9 cellular contexts compared by ENCODE assay signal in the genomic region with DNA sequence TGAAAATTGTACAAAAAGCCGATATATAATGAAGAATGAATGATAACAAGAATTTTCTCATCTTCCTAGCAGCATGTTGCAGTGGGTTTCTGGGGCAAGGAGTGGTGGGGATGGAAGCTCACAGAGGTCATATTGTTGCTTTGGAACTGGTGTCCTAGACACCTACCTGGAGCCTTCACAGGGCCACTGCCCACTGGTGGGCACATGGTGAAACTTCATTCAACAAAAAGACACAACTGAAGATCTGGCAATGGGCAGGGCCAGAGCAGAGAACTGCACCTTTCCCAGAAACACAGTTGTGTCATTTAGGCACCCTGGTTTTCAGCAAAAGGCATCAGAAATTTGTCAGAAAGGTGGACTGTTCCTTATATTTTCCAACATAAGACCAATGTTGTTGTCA.
DNase-seq lines count a peak whose midpoint lies in the region; ATAC-seq and TF ChIP-seq lines count a peak whose summit lies in the region.
"Had no signal": no experiment of that assay in that cellular context is flagged by ENCODE, and none has a peak within 500 bp of the region (broad histone marks: within the 10 kb centered on the region; RNA-seq: fewer than 3 reads in every experiment).

No MANE protein-coding gene starts in this region.

- ATAC-seq in psoas muscle (peak; percentile 37 to 68 (median 58)), HG02885 (IDR thresholded peaks at IDR 0.05; ENCODE audit: poor library complexity, unreplicated experiment) (no peak)

- TF ChIP-seq CTCF in choroid plexus epithelial cell (conservative IDR thresholded peaks at IDR 0.05; ENCODE audit: low read depth, low read length) (peak; percentile 59), psoas muscle (IDR thresholded peaks at IDR 0.05) (peak; percentile 20), RWPE1 (conservative IDR thresholded peaks at IDR 0.05; ENCODE audit: low read depth) (no peak; the same call in 1 of the 2 replicates)

- POLR2A ChIA-PET in RWPE1 (lab: Yijun Ruan, JAX; ENCODE audit: low non-redundant PET), result no interaction called here

- H3K36me3 ChIP-seq in psoas muscle (ENCODE audit: insufficient read depth in 1 of 2, low read depth in 1 of 2), result no peaks in the 10 kb centered on the region
- H3K36me3 ChIP-seq: BLaER1 had no signal

- DNase-seq in NCI-H2171 treated with DMSO at 0.1 percent for 48 hours (lab: John Stamatoyannopoulos, UW) (peak; percentile 12), NCI-H2171 (lab: John Stamatoyannopoulos, UW) (no peak), NAMALWA (ENCODE audit: low spot score) (peak; percentile 46), choroid plexus epithelial cell (ENCODE audit: low read depth) (peak; percentile 29), psoas muscle (no peak), amniotic stem cell (lab: John Stamatoyannopoulos, UW) (no peak), RWPE1 (ENCODE audit: low spot score) (no peak)

- CTCF ChIA-PET in RWPE1 (lab: Yijun Ruan, JAX), result interaction anchor here (0.6 to 1.3 kb wide), 3 partner anchors 98 to 240 kb away, joined by 3 to 6 read pairs (median 5); no protein-coding TSS in a partner anchor

- 90 to 98% (median 95%) methylated on average over 1 of the region's 1 CpG for WGBS in psoas muscle, 3 donors

- no peaks in the 10 kb centered on the region for H3K9me3 ChIP-seq in psoas muscle
- H3K9me3 ChIP-seq: BLaER1 had no signal

- H3K4me3 ChIP-seq in choroid plexus epithelial cell (ENCODE audit: low read depth, low read length), result no peak overlapping the region
- no peak overlapping the region for H3K4me3 ChIP-seq in psoas muscle
- H3K4me3 ChIP-seq: BLaER1 had no signal

- no peaks in the 10 kb centered on the region for H3K27me3 ChIP-seq in psoas muscle (ENCODE audit: insufficient read depth in 3 of 3, low read length in 2 of 3)
- H3K27me3 ChIP-seq: BLaER1 had no signal

- no peak overlapping the region for H3K27ac ChIP-seq in psoas muscle
- H3K27ac ChIP-seq in RWPE1, result no peak overlapping the region
- H3K27ac ChIP-seq: BLaER1 had no signal

- intact Hi-C loops in psoas muscle (cut with DNase I), result no loop called here

- peaks cover 9% of the 10 kb centered on the region for H3K4me1 ChIP-seq in psoas muscle

Comparison
In these comparisons a context has a peak if more than half of its experiments do, and no peak if none do; other contexts are left out.
1. DNase-seq: peak in NCI-H2171 treated with DMSO at 0.1 percent for 48 hours (single experiment), NAMALWA (single experiment) and choroid plexus epithelial cell (single experiment); none in NCI-H2171 (single experiment), psoas muscle (0 of 2), amniotic stem cell (single experiment) and RWPE1 (single experiment).